9 cellular contexts compared by ENCODE assay signal in the genomic region with DNA sequence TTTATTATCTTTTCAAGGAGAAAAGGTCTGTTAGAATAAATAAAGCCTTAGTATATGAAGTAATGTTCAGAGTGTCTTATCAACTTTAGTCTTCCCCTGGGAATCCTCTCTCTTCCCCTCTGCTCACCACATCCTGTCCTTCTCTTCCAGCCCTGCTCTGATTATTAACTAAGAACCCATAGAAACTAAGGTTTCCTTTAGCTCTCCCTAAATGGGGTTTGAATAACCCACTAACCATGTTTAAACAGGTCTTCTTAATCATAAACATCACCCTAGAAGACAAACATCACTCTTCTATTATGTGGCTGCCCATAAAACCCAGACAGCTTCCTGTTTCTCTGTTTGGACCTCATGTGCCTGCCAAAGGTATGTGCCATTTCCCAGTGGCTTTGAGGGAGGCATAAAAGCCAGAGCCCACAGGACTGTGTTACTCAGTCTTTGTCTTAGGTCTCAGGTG. TPM values are rescaled to one million over a fixed set of nuclear protein-coding genes. Genes with fewer than 3 reads are reported as not detected.
DNase-seq lines count a peak whose midpoint lies in the region; ATAC-seq and TF ChIP-seq lines count a peak whose summit lies in the region.
"Had no signal": no experiment of that assay in that cellular context is flagged by ENCODE, and none has a peak within 500 bp of the region (broad histone marks: within the 10 kb centered on the region; RNA-seq: fewer than 3 reads in every experiment).

No MANE protein-coding gene starts in this region.

- no peaks in the 10 kb centered on the region for H3K27me3 ChIP-seq in MG63

- peaks cover 8% of the 10 kb centered on the region for H3K9me3 ChIP-seq in MG63
- H3K9me3 ChIP-seq: esophagus muscularis mucosa had no signal

- in situ Hi-C loops in GM13976 (cut with MboI; ENCODE audit: low sequenced_read_pairs, unreplicated experiment), result no loop called here

- TF ChIP-seq CTCF in choroid plexus epithelial cell (conservative IDR thresholded peaks at IDR 0.05; ENCODE audit: low read depth, low read length) (no peak), GM13976 (IDR thresholded peaks at IDR 0.05; ENCODE audit: borderline replicate concordance, control extremely low read depth, extremely low read depth, insufficient read depth, missing control alignments) (no peak)

- DNase-seq in AG20443 (ENCODE audit: low spot score) (peak; percentile 4), MG63 (peak; percentile 18), choroid plexus epithelial cell (ENCODE audit: low read depth) (peak; percentile 61), anterior cingulate cortex (lab: John Stamatoyannopoulos, UW) (no peak), NCI-H1105 treated with DMSO at 0.1 percent for 48 hours (lab: John Stamatoyannopoulos, UW) (no peak), superior temporal gyrus (ENCODE audit: extremely low spot score) (no peak), GM13976 (ENCODE audit: low spot score) (no peak)

- ATAC-seq in GM19463 (IDR thresholded peaks at IDR 0.05; ENCODE audit: unreplicated experiment), result peak; percentile 53

- H3K4me3 ChIP-seq in MG63, result no peak overlapping the region
- no peak overlapping the region for H3K4me3 ChIP-seq in choroid plexus epithelial cell (ENCODE audit: low read depth, low read length)

- H3K36me3 ChIP-seq in MG63, result no peaks in the 10 kb centered on the region
- H3K36me3 ChIP-seq: esophagus muscularis mucosa had no signal

RNA-seq across cellular contexts. Expression of gene SLC14A1, which starts 50.1 kb away (rescaled TPM):
- total RNA-seq in MG63 (2014; rRNA removed; shearing (Covaris generic); ENCODE audit: low replicate concordance), result 35.8 and 40.0 TPM in 2 replicates

RNA-seq across cellular contexts. Expression of gene SIGLEC15, which starts 51.4 kb away (rescaled TPM):
- total RNA-seq in MG63 (2014; rRNA removed; shearing (Covaris generic); ENCODE audit: low replicate concordance), result 0.13 TPM in 1 of 2 replicates, not detected in the other

Comparison
In these comparisons a context has a peak if more than half of its experiments do, and no peak if none do; other contexts are left out.
1. DNase-seq: peak in AG20443 (single experiment), MG63 (single experiment) and choroid plexus epithelial cell (single experiment); none in anterior cingulate cortex (0 of 58), NCI-H1105 treated with DMSO at 0.1 percent for 48 hours (single experiment), superior temporal gyrus (single experiment) and GM13976 (single experiment).